Comparison of ENCODE assay signal across 20 cellular contexts in the genomic region with DNA sequence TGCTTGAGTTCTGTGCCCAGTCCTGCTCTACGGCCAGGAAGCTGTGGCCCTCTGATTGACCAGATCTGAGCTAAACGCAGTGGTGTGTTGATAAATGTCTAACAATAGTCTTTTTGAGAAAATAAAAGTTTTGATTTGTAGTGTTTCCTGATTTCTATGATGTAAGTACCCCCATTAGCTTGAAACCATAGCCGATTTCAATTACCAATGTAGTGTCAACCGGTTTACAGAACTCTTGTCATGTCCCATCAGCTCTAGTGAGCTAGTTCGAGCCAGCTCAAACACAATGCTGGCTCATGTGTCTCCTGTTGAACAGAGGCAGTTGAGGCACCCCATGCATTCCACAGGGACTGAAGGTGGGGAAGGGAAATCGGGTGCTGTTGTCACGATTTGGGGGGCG. TPM values are rescaled to one million over a fixed set of nuclear protein-coding genes. Genes with fewer than 3 reads are reported as not detected.
DNase-seq lines count a peak whose midpoint lies in the region; ATAC-seq and TF ChIP-seq lines count a peak whose summit lies in the region.
"Had no signal": no experiment of that assay in that cellular context is flagged by ENCODE, and none has a peak within 500 bp of the region (broad histone marks: within the 10 kb centered on the region; RNA-seq: fewer than 3 reads in every experiment).

No MANE protein-coding gene starts in this region.

- H3K9me3 Mint-ChIP-seq in activated CD4-positive, alpha-beta T cell treated with anti-CD3 and anti-CD28 coated beads, Interleukin-2, amount 10 ng/mL, durations not matched to agents 24 days and 14 days = no peaks in the 10 kb centered on the region
- no peaks in the 10 kb centered on the region for H3K9me3 Mint-ChIP-seq in CD8-positive, alpha-beta memory T cell
- H3K9me3 Mint-ChIP-seq in activated B cell treated with CpG ODN at 0.5 μM for 24 hours = no peaks in the 10 kb centered on the region
- H3K9me3 Mint-ChIP-seq in MCF 10A (ENCODE audit: unreplicated experiment) = no peaks in the 10 kb centered on the region
- H3K9me3 Mint-ChIP-seq: WTC11 had no signal

- no peaks in the 10 kb centered on the region for H3K36me3 ChIP-seq in CD8-positive, alpha-beta memory T cell (ENCODE audit: insufficient read depth, low read length)
- H3K36me3 ChIP-seq in neutrophil = no peaks in the 10 kb centered on the region
- H3K36me3 ChIP-seq: breast epithelium, thoracic aorta had no signal

- peak overlapping the region; percentile 73 for H3K27ac Mint-ChIP-seq in activated CD4-positive, alpha-beta T cell treated with anti-CD3 and anti-CD28 coated beads, Interleukin-2, amount 10 ng/mL, durations not matched to agents 24 days and 14 days
- H3K27ac Mint-ChIP-seq in CD8-positive, alpha-beta memory T cell = peak overlapping the region in 6 of 8 donors; percentile 14 to 84 (median 66)
- peak overlapping the region; percentile 100 for H3K27ac Mint-ChIP-seq in activated B cell treated with CpG ODN at 0.5 μM for 24 hours
- no peak overlapping the region for H3K27ac Mint-ChIP-seq in MCF 10A (ENCODE audit: low read depth, unreplicated experiment)
- H3K27ac Mint-ChIP-seq: WTC11 had no signal

- no peak overlapping the region for H3K27ac ChIP-seq in CD8-positive, alpha-beta memory T cell (ENCODE audit: low read depth, low read length)
- H3K27ac ChIP-seq in neutrophil = peak overlapping the region; percentile 76
- H3K27ac ChIP-seq: breast epithelium, thoracic aorta had no signal

- H3K27me3 Mint-ChIP-seq in activated CD4-positive, alpha-beta T cell treated with anti-CD3 and anti-CD28 coated beads, Interleukin-2, amount 10 ng/mL, durations not matched to agents 24 days and 14 days = no peaks in the 10 kb centered on the region
- peaks cover 0 to 3% of the 10 kb centered on the region in 2 donors for H3K27me3 Mint-ChIP-seq in CD8-positive, alpha-beta memory T cell
- H3K27me3 Mint-ChIP-seq in activated B cell treated with CpG ODN at 0.5 μM for 24 hours = no peaks in the 10 kb centered on the region
- no peaks in the 10 kb centered on the region for H3K27me3 Mint-ChIP-seq in MCF 10A (ENCODE audit: insufficient read depth, unreplicated experiment)

- no peak overlapping the region for H3K4me3 ChIP-seq in CD8-positive, alpha-beta memory T cell (ENCODE audit: low read length)
- H3K4me3 ChIP-seq in neutrophil (ENCODE audit: low read depth in 1 of 2, low read length in 1 of 2) = no peak overlapping the region
- H3K4me3 ChIP-seq: breast epithelium, thoracic aorta had no signal

- no peak for TF ChIP-seq CTCF in activated B cell treated with CpG ODN at 0.5 μM for 24 hours (IDR thresholded peaks at IDR 0.05)
- no peak for TF ChIP-seq CTCF in neutrophil (IDR thresholded peaks at IDR 0.05)
- no peak for TF ChIP-seq CTCF in omental fat pad (IDR thresholded peaks at IDR 0.05)
- TF ChIP-seq CTCF in MCF 10A (IDR thresholded peaks at IDR 0.05; ENCODE audit: unreplicated experiment) = no peak

- peaks cover 32% of the 10 kb centered on the region for H3K4me1 Mint-ChIP-seq in activated CD4-positive, alpha-beta T cell treated with anti-CD3 and anti-CD28 coated beads, Interleukin-2, amount 10 ng/mL, durations not matched to agents 24 days and 14 days
- peaks cover 19 to 53% (median 21%) of the 10 kb centered on the region in 3 donors for H3K4me1 Mint-ChIP-seq in CD8-positive, alpha-beta memory T cell
- peaks cover 90% of the 10 kb centered on the region for H3K4me1 Mint-ChIP-seq in activated B cell treated with CpG ODN at 0.5 μM for 24 hours
- H3K4me1 Mint-ChIP-seq in MCF 10A (ENCODE audit: insufficient read depth, unreplicated experiment) = peaks cover 7% of the 10 kb centered on the region
- H3K4me1 Mint-ChIP-seq: WTC11 had no signal

- H3K4me1 ChIP-seq in CD8-positive, alpha-beta memory T cell (ENCODE audit: insufficient read depth, low read length) = peaks cover 25% of the 10 kb centered on the region
- H3K4me1 ChIP-seq in neutrophil (ENCODE audit: control insufficient read depth in 1 of 2, insufficient read depth in 1 of 2, low read depth in 1 of 2, low read length in 1 of 2) = peaks cover 31 to 48% of the 10 kb centered on the region in 2 experiments
- H3K4me1 ChIP-seq: breast epithelium had no signal

- H3K27me3 ChIP-seq in CD8-positive, alpha-beta memory T cell (ENCODE audit: insufficient read depth, low read length, poor library complexity, severe bottlenecking) = no peaks in the 10 kb centered on the region
- H3K27me3 ChIP-seq in neutrophil = no peaks in the 10 kb centered on the region
- H3K27me3 ChIP-seq: breast epithelium had no signal

- no peak for ATAC-seq in activated B cell treated with CpG ODN at 0.5 μM for 24 hours (ENCODE audit: low read depth)
- ATAC-seq in omental fat pad (ENCODE audit: low FRiP score) = no peak
- ATAC-seq in Right ventricle myocardium inferior = no peak
- ATAC-seq: HepG2, WTC11 had no signal

- intact Hi-C loops in activated CD4-positive, alpha-beta T cell treated with anti-CD3 and anti-CD28 coated beads, Interleukin-2, amount 10 ng/mL, durations not matched to agents 24 days and 14 days (cut with micrococcal nuclease) = no loop called here
- intact Hi-C loops in activated B cell treated with CpG ODN at 0.5 μM for 24 hours (cut with micrococcal nuclease) (loop anchor here (5.0 kb wide), 1 partner anchor 1509 kb away; a partner anchor contains a TSS), MCF 10A (cut with micrococcal nuclease) (no loop called here), Right ventricle myocardium inferior (cut with DNase I) (loop anchor here (5.0 kb wide), 1 partner anchor 89 kb away; a partner anchor contains a TSS)

- no peak overlapping the region for H3K4me3 Mint-ChIP-seq in activated CD4-positive, alpha-beta T cell treated with anti-CD3 and anti-CD28 coated beads, Interleukin-2, amount 10 ng/mL, durations not matched to agents 24 days and 14 days
- peak overlapping the region in 2 of 7 donors; percentile 14 to 56 for H3K4me3 Mint-ChIP-seq in CD8-positive, alpha-beta memory T cell
- H3K4me3 Mint-ChIP-seq in activated B cell treated with CpG ODN at 0.5 μM for 24 hours (peak overlapping the region; percentile 81), MCF 10A (ENCODE audit: unreplicated experiment) (no peak overlapping the region)
- H3K4me3 Mint-ChIP-seq: WTC11 had no signal

- CTCF ChIA-PET in CD8-positive, alpha-beta memory T cell (lab: Charles Lee) = interaction anchor here (1.1 to 2.7 kb wide), 3 partner anchors 9 to 91 kb away, joined by 3 to 10 read pairs (median 4); no protein-coding TSS in a partner anchor
- CTCF ChIA-PET in activated B cell treated with CpG ODN at 0.5 μM for 24 hours (lab: Charles Lee) (interaction anchor here (0.8 to 6.1 kb wide), 10 partner anchors 21 to 208 kb away, joined by 3 to 55 read pairs (median 8); a partner anchor contains a TSS), MCF 10A (lab: Yijun Ruan, JAX) (interaction anchor here (0.7 to 3.7 kb wide), 3 partner anchors 14 to 1829 kb away, joined by 3 to 10 read pairs (median 4); no protein-coding TSS in a partner anchor)

- BruUV-seq in MCF 10A (replicated peaks; lab: Mats Ljungman, UMichigan) = no TSS peak

- no peaks in the 10 kb centered on the region for H3K36me3 Mint-ChIP-seq in activated CD4-positive, alpha-beta T cell treated with anti-CD3 and anti-CD28 coated beads, Interleukin-2, amount 10 ng/mL, durations not matched to agents 24 days and 14 days (ENCODE audit: low read depth)
- peaks cover 0 to 4% (median 3%) of the 10 kb centered on the region in 3 donors for H3K36me3 Mint-ChIP-seq in CD8-positive, alpha-beta memory T cell
- H3K36me3 Mint-ChIP-seq in activated B cell treated with CpG ODN at 0.5 μM for 24 hours (ENCODE audit: low read depth) = peaks cover 2% of the 10 kb centered on the region
- no peaks in the 10 kb centered on the region for H3K36me3 Mint-ChIP-seq in MCF 10A (ENCODE audit: insufficient read depth, unreplicated experiment)
- H3K36me3 Mint-ChIP-seq: WTC11 had no signal

- no peak for DNase-seq in activated CD4-positive, alpha-beta T cell treated with anti-CD3 and anti-CD28 coated beads, Interleukin-2, amount 10 ng/mL, durations not matched to agents 24 days and 14 days
- no peak for DNase-seq in activated CD4-positive, alpha-beta T cell treated with anti-CD3 and anti-CD28 coated beads, Interleukin-2, amount 50 U/mL, for 1 hour
- no peak for DNase-seq in CD8-positive, alpha-beta memory T cell
- DNase-seq in activated B cell treated with CpG ODN at 0.5 μM for 24 hours (no peak), omental fat pad (ENCODE audit: low spot score) (no peak), MCF 10A (ENCODE audit: unreplicated experiment) (no peak), Right ventricle myocardium inferior (ENCODE audit: missing footprints) (no peak)
- DNase-seq: activated CD8-positive, alpha-beta memory T cell treated with anti-CD3 and anti-CD28 coated beads, Interleukin-2, amount 50 U/mL, for 48 hours; DND-41; kidney glomerular epithelial cell; mesenchymal stem cell; NCI-H187 treated with DMSO at 0.1 percent for 48 hours; Right ventricle myocardium superior; small intestine; stimulated activated CD8-positive, alpha-beta memory T cell treated with anti-CD3 and anti-CD28 coated beads, Interleukin-4, amount 100 ng/mL, for 48 hours had no signal

- POLR2A ChIA-PET in CD8-positive, alpha-beta memory T cell (lab: Charles Lee) = no interaction called here
- POLR2A ChIA-PET in activated B cell treated with CpG ODN at 0.5 μM for 24 hours (lab: Charles Lee) (interaction anchor here (0.7 to 10.5 kb wide), 28 partner anchors 8 to 208 kb away, joined by 3 to 234 read pairs (median 11); a partner anchor contains a TSS), MCF 10A (lab: Yijun Ruan, JAX) (interaction anchor here (0.7 to 2.1 kb wide), 3 partner anchors 13 to 746 kb away, joined by 3 to 6 read pairs (median 4); no protein-coding TSS in a partner anchor)

- no peaks in the 10 kb centered on the region for H3K9me3 ChIP-seq in CD8-positive, alpha-beta memory T cell (ENCODE audit: low read length)
- no peaks in the 10 kb centered on the region for H3K9me3 ChIP-seq in neutrophil
- H3K9me3 ChIP-seq: breast epithelium, thoracic aorta had no signal

RNA-seq across cellular contexts. Expression of a gene that starts 56.7 kb away (rescaled TPM):
- 38.1 and 40.0 TPM in 2 replicates for total RNA-seq in activated CD4-positive, alpha-beta T cell treated with anti-CD3 and anti-CD28 coated beads, Interleukin-2, amount 10 ng/mL, durations not matched to agents 24 days and 14 days
- total RNA-seq in CD8-positive, alpha-beta memory T cell = 10 to 100 TPM; 25.8 to 30.7 TPM
- 20.9 TPM for polyA plus RNA-seq in CD8-positive, alpha-beta memory T cell
- total RNA-seq in activated B cell treated with CpG ODN at 0.5 μM for 24 hours (42.6 and 44.7 TPM in 2 replicates), omental fat pad (10 to 100 TPM; 22.7 to 44.5 (median 28.6) TPM), MCF 10A (2022) (126 and 127 TPM in 2 replicates), Right ventricle myocardium inferior (36.1 TPM)

Comparison
In these comparisons a context has a peak if more than half of its experiments do, and no peak if none do; other contexts are left out.
1. intact Hi-C loops: an anchor here in activated B cell treated with CpG ODN at 0.5 μM for 24 hours (5.0 kb wide) and Right ventricle myocardium inferior (5.0 kb wide); none called in activated CD4-positive, alpha-beta T cell treated with anti-CD3 and anti-CD28 coated beads, Interleukin-2, amount 10 ng/mL, durations not matched to agents 24 days and 14 days and MCF 10A.